In the genomic region with DNA sequence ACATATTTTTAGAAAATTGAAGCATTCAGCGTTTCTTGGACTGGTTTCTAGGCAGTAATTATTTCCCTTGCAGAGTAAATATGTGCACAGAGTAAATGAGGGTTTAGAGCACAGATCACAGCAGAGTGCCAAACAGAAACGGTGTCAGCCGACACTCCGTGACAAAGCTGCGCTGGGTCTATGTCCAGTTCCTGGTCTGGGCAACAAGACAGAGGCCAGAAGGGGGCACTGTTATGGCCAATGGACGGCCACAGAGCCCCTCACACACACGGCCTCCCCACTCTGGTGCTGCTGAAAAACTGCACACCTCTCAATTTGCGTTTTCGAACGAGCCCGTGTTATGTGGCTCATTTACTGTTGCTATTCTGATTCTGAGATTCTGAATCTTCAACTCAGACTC, we compare ENCODE assay signal across 1 cellular context.
TF ChIP-seq lines count a peak whose summit lies in the region.

No MANE protein-coding gene starts in this region.

TF ChIP-seq in HepG2, 621 proteins besides CTCF, POLR2A, EP300 and RAD21 (continued from another document):
- TF ChIP-seq, protein P1, sequence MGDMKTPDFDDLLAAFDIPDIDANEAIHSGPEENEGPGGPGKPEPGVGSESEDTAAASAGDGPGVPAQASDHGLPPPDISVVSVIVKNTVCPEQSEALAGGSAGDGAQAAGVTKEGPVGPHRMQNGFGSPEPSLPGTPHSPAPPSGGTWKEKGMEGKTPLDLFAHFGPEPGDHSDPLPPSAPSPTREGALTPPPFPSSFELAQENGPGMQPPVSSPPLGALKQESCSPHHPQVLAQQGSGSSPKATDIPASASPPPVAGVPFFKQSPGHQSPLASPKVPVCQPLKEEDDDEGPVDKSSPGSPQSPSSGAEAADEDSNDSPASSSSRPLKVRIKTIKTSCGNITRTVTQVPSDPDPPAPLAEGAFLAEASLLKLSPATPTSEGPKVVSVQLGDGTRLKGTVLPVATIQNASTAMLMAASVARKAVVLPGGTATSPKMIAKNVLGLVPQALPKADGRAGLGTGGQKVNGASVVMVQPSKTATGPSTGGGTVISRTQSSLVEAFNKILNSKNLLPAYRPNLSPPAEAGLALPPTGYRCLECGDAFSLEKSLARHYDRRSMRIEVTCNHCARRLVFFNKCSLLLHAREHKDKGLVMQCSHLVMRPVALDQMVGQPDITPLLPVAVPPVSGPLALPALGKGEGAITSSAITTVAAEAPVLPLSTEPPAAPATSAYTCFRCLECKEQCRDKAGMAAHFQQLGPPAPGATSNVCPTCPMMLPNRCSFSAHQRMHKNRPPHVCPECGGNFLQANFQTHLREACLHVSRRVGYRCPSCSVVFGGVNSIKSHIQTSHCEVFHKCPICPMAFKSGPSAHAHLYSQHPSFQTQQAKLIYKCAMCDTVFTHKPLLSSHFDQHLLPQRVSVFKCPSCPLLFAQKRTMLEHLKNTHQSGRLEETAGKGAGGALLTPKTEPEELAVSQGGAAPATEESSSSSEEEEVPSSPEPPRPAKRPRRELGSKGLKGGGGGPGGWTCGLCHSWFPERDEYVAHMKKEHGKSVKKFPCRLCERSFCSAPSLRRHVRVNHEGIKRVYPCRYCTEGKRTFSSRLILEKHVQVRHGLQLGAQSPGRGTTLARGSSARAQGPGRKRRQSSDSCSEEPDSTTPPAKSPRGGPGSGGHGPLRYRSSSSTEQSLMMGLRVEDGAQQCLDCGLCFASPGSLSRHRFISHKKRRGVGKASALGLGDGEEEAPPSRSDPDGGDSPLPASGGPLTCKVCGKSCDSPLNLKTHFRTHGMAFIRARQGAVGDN (CRISPR knock-in tag; IDR thresholded peaks at IDR 0.05), result no peak
- 0 out of 2 replicates have a peak, but pooled peaks have one; percentile 3 for TF ChIP-seq STAG1 (CRISPR knock-in tag; IDR thresholded peaks at IDR 0.05)
